ENCODE assay signal across 1 cellular context in genomic region chr17:29389994-29390855, GRCh38.
A peak's percentile ranks its signal among the peaks of the same experiment; 100 is the strongest.
TF ChIP-seq lines count a peak whose summit lies in the region.

TAOK1 (plus strand) TSS chr17:29390363; CDS start chr17:29451549, 61,186 bp downstream.

TF ChIP-seq in HepG2, 621 proteins besides CTCF, POLR2A, EP300 and RAD21 (continued from another document and continues in another):
- TF ChIP-seq ZHX2 (IDR thresholded peaks at IDR 0.05; ENCODE audit: low read depth) (no peak), ZHX2 (CRISPR knock-in tag; IDR thresholded peaks at IDR 0.05; ENCODE audit: borderline replicate concordance) (no peak), ZC3H4 (CRISPR knock-in tag; IDR thresholded peaks at IDR 0.05; ENCODE audit: borderline replicate concordance) (no peak), ATF6 (CRISPR knock-in tag; conservative IDR thresholded peaks at IDR 0.05) (no peak; the same call in 1 of the 2 replicates), ESRRA (CRISPR knock-in tag; IDR thresholded peaks at IDR 0.05; ENCODE audit: low read depth) (no peak), MIER3 (CRISPR knock-in tag; IDR thresholded peaks at IDR 0.05; ENCODE audit: borderline replicate concordance) (no peak), ZNF432 (CRISPR knock-in tag; IDR thresholded peaks at IDR 0.05; ENCODE audit: borderline replicate concordance) (no peak), ZNF761 (CRISPR knock-in tag; conservative IDR thresholded peaks at IDR 0.05) (no peak), ZBTB37 (CRISPR knock-in tag; IDR thresholded peaks at IDR 0.05) (no peak), SIN3B (IDR thresholded peaks at IDR 0.05; ENCODE audit: low read length) (no peak), ZSCAN29 (CRISPR knock-in tag; conservative IDR thresholded peaks at IDR 0.05) (no peak), U2AF2 (IDR thresholded peaks at IDR 0.05; ENCODE audit: low read depth, low read length) (no peak), TCF12 (IDR thresholded peaks at IDR 0.05) (no peak), TCF12 (CRISPR knock-in tag; IDR thresholded peaks at IDR 0.05) (no peak), CENPT (CRISPR knock-in tag; IDR thresholded peaks at IDR 0.05; ENCODE audit: low read depth) (no peak), KLF16 (CRISPR knock-in tag; IDR thresholded peaks at IDR 0.05) (peak in 1 of 2 experiments; percentile 83; a peak in 1 of 4 replicates), SMC3 (IDR thresholded peaks at IDR 0.05; ENCODE audit: low read length) (no peak), ZBTB2 (CRISPR knock-in tag; IDR thresholded peaks at IDR 0.05; ENCODE audit: low read depth) (peak; percentile 60; the same call in 1 of the 2 replicates), MED1 (CRISPR knock-in tag; IDR thresholded peaks at IDR 0.05) (peak; percentile 60; the same call in 1 of the 2 replicates), POGZ (CRISPR knock-in tag; IDR thresholded peaks at IDR 0.05) (peak; percentile 83), ZBTB4 (CRISPR knock-in tag; IDR thresholded peaks at IDR 0.05; ENCODE audit: borderline replicate concordance) (no peak), CHD2 (IDR thresholded peaks at IDR 0.05; ENCODE audit: low read depth, low read length) (peak; percentile 99), ZNF580 (CRISPR knock-in tag; IDR thresholded peaks at IDR 0.05; ENCODE audit: borderline replicate concordance, low read depth) (no peak), ZNF281 (CRISPR knock-in tag; IDR thresholded peaks at IDR 0.05; ENCODE audit: borderline replicate concordance) (no peak), SUZ12 (IDR thresholded peaks at IDR 0.05; ENCODE audit: low read depth, low read length) (no peak), BCL3 (CRISPR knock-in tag; IDR thresholded peaks at IDR 0.05) (peak; percentile 91), SIX4 (CRISPR knock-in tag; IDR thresholded peaks at IDR 0.05) (no peak), NFYB (CRISPR knock-in tag; IDR thresholded peaks at IDR 0.05) (no peak), ZFX (CRISPR knock-in tag; IDR thresholded peaks at IDR 0.05; ENCODE audit: low read depth) (peak; percentile 93), FOXM1 (CRISPR knock-in tag; IDR thresholded peaks at IDR 0.05) (no peak), ZNF574 (CRISPR knock-in tag; IDR thresholded peaks at IDR 0.05) (peak; percentile 69), EEA1 (CRISPR knock-in tag; IDR thresholded peaks at IDR 0.05; ENCODE audit: borderline replicate concordance) (no peak; the same call in 1 of the 2 replicates), ZNF816 (CRISPR knock-in tag; IDR thresholded peaks at IDR 0.05; ENCODE audit: borderline replicate concordance) (no peak), MTA1 (CRISPR knock-in tag; IDR thresholded peaks at IDR 0.05; ENCODE audit: borderline replicate concordance) (peak; percentile 50; the same call in 1 of the 2 replicates), PCBP2 (optimal IDR thresholded peaks at IDR 0.05; ENCODE audit: low read depth, low read length, poor library complexity, severe bottlenecking) (no peak), ZSCAN21 (CRISPR knock-in tag; IDR thresholded peaks at IDR 0.05; ENCODE audit: borderline replicate concordance) (peak; percentile 78; the same call in 1 of the 2 replicates), MXD4 (CRISPR knock-in tag; IDR thresholded peaks at IDR 0.05) (no peak), RCOR2 (CRISPR knock-in tag; IDR thresholded peaks at IDR 0.05) (no peak), ZNF124 (CRISPR knock-in tag; IDR thresholded peaks at IDR 0.05) (no peak), ELF4 (CRISPR knock-in tag; IDR thresholded peaks at IDR 0.05; ENCODE audit: borderline replicate concordance) (no peak)
